In genomic region chr18:78659748-78660147, GRCh38 we compare ENCODE assay signal across 10 cellular contexts.
DNase-seq lines count a peak whose midpoint lies in the region; ATAC-seq and TF ChIP-seq lines count a peak whose summit lies in the region.
"Had no signal": no experiment of that assay in that cellular context is flagged by ENCODE, and none has a peak within 500 bp of the region (broad histone marks: within the 10 kb centered on the region; RNA-seq: fewer than 3 reads in every experiment).

No MANE protein-coding gene starts in this region.

- no peaks in the 10 kb centered on the region for H3K9me3 ChIP-seq in neural progenitor cell (ENCODE audit: low read depth)

- H3K27me3 Mint-ChIP-seq in activated naive CD8-positive, alpha-beta T cell treated with anti-CD3 and anti-CD28 coated beads, Interleukin-2, amount 50 U/mL, for 24 hours = no peaks in the 10 kb centered on the region
- peaks cover 12% of the 10 kb centered on the region for H3K27me3 Mint-ChIP-seq in neural progenitor cell (ENCODE audit: insufficient read depth, low read depth)

- H3K36me3 Mint-ChIP-seq in activated naive CD8-positive, alpha-beta T cell treated with anti-CD3 and anti-CD28 coated beads, Interleukin-2, amount 50 U/mL, for 24 hours (ENCODE audit: low read depth) = no peaks in the 10 kb centered on the region
- peaks cover 1% of the 10 kb centered on the region for H3K36me3 Mint-ChIP-seq in neural progenitor cell

- no peaks in the 10 kb centered on the region for H3K36me3 ChIP-seq in neural progenitor cell

- DNase-seq in NCI-H1417 (lab: John Stamatoyannopoulos, UW) (peak in 2 of 3 experiments; percentile 23 to 57), NCI-H1417 treated with DMSO at 0.1 percent for 48 hours (lab: John Stamatoyannopoulos, UW) (no peak), LNCaP clone FGC (ENCODE audit: low read depth) (no peak), neural progenitor cell (ENCODE audit: low spot score) (peak; percentile 67)
- DNase-seq in activated naive CD8-positive, alpha-beta T cell treated with anti-CD3 and anti-CD28 coated beads, Interleukin-2, amount 50 U/mL, for 24 hours = peak; percentile 18
- DNase-seq: activated CD4-positive, alpha-beta T cell treated with anti-CD3 and anti-CD28 coated beads for 1 hour; central memory CD4-positive, alpha-beta T cell had no signal

- no peak overlapping the region for H3K27ac ChIP-seq in neural progenitor cell

- no peak overlapping the region for H3K4me3 Mint-ChIP-seq in activated naive CD8-positive, alpha-beta T cell treated with anti-CD3 and anti-CD28 coated beads, Interleukin-2, amount 50 U/mL, for 24 hours
- no peak overlapping the region for H3K4me3 Mint-ChIP-seq in neural progenitor cell

- H2AFZ ChIP-seq in neural progenitor cell (replicated peaks) = no peak overlapping the region

- TF ChIP-seq CTCF in LNCaP clone FGC (IDR thresholded peaks at IDR 0.05; ENCODE audit: control insufficient read depth, extremely low read depth, insufficient read depth) (peak; percentile 91), neural progenitor cell (IDR thresholded peaks at IDR 0.05) (peak; percentile 75)

- H3K9ac ChIP-seq in neural progenitor cell = no peak overlapping the region

- H3K27me3 ChIP-seq in neural progenitor cell = no peaks in the 10 kb centered on the region

- H3K27ac Mint-ChIP-seq in activated naive CD8-positive, alpha-beta T cell treated with anti-CD3 and anti-CD28 coated beads, Interleukin-2, amount 50 U/mL, for 24 hours = no peak overlapping the region
- H3K27ac Mint-ChIP-seq in neural progenitor cell = no peak overlapping the region

- no peaks in the 10 kb centered on the region for H3F3A ChIP-seq in neural progenitor cell (ENCODE audit: low read depth)

- H3K4me1 ChIP-seq in neural progenitor cell = no peaks in the 10 kb centered on the region

- no peaks in the 10 kb centered on the region for H3K9me3 Mint-ChIP-seq in activated naive CD8-positive, alpha-beta T cell treated with anti-CD3 and anti-CD28 coated beads, Interleukin-2, amount 50 U/mL, for 24 hours
- H3K9me3 Mint-ChIP-seq in neural progenitor cell = peaks cover 31% of the 10 kb centered on the region

- no peak overlapping the region for H3K4me2 ChIP-seq in neural progenitor cell

- H3K4me1 Mint-ChIP-seq in activated naive CD8-positive, alpha-beta T cell treated with anti-CD3 and anti-CD28 coated beads, Interleukin-2, amount 50 U/mL, for 24 hours = no peaks in the 10 kb centered on the region
- H3K4me1 Mint-ChIP-seq in neural progenitor cell = no peaks in the 10 kb centered on the region

- no peaks in the 10 kb centered on the region for H3K79me2 ChIP-seq in neural progenitor cell (ENCODE audit: low read depth)

- ATAC-seq in activated naive CD8-positive, alpha-beta T cell treated with anti-CD3 and anti-CD28 coated beads, Interleukin-2, amount 50 U/mL, for 24 hours = peak; percentile 27
- ATAC-seq in HG03457 (IDR thresholded peaks at IDR 0.05; ENCODE audit: unreplicated experiment) = no peak
- no peak for ATAC-seq in GM18861 (IDR thresholded peaks at IDR 0.05; ENCODE audit: unreplicated experiment)
- no peak for ATAC-seq in GM21825 (IDR thresholded peaks at IDR 0.05; ENCODE audit: unreplicated experiment)

- H3K4me3 ChIP-seq in LNCaP clone FGC (ENCODE audit: low read depth, low read length) = no peak overlapping the region
- no peak overlapping the region for H3K4me3 ChIP-seq in neural progenitor cell

- H4K20me1 ChIP-seq in neural progenitor cell (ENCODE audit: low read depth) = no peaks in the 10 kb centered on the region

Comparison
In these comparisons a context has a peak if more than half of its experiments do, and no peak if none do; other contexts are left out.
1. DNase-seq: peak in NCI-H1417 (2 of 3), activated naive CD8-positive, alpha-beta T cell treated with anti-CD3 and anti-CD28 coated beads, Interleukin-2, amount 50 U/mL, for 24 hours (single experiment) and neural progenitor cell (single experiment); none in NCI-H1417 treated with DMSO at 0.1 percent for 48 hours (single experiment) and LNCaP clone FGC (single experiment).